8 cellular contexts compared by ENCODE assay signal in genomic region chr5:151239237-151239861, GRCh38. TPM values are rescaled to one million over a fixed set of nuclear protein-coding genes. Genes with fewer than 3 reads are reported as not detected.
DNase-seq lines count a peak whose midpoint lies in the region; ATAC-seq, FAIRE-seq and TF ChIP-seq lines count a peak whose summit lies in the region.

No MANE protein-coding gene starts in this region.

- intact Hi-C loops in pancreas (cut with DNase I), result no loop called here

- no peak overlapping the region for H3K4me3 ChIP-seq in pancreas

- no peaks in the 10 kb centered on the region for H3K36me3 ChIP-seq in pancreas

- peak; percentile 66 for ATAC-seq in foreskin keratinocyte
- peak; percentile 50 to 88 (median 74) for ATAC-seq in pancreas
- no peak for ATAC-seq in HG03139 (IDR thresholded peaks at IDR 0.05; ENCODE audit: unreplicated experiment)

- H3K27me3 ChIP-seq in foreskin keratinocyte, result peaks cover 8% of the 10 kb centered on the region
- no peaks in the 10 kb centered on the region for H3K27me3 ChIP-seq in pancreas

- 17 to 20% methylated on average over 17 of the region's 17 CpGs for WGBS in pancreas, 2 donors

- peak; percentile 3 for DNase-seq in NCI-H2107 treated with DMSO at 0.1 percent for 48 hours (lab: John Stamatoyannopoulos, UW; ENCODE audit: unreplicated experiment)
- no peak for DNase-seq in NCI-H2107 (lab: John Stamatoyannopoulos, UW)
- peak; percentile 72 for DNase-seq in H54 (ENCODE audit: insufficient read length, low spot score)
- peak; percentile 61 for DNase-seq in NCI-H2227 (lab: John Stamatoyannopoulos, UW; ENCODE audit: unreplicated experiment)
- DNase-seq in activated T-cell treated with anti-CD3 and anti-CD28 coated beads for 48 hours (ENCODE audit: low read depth), result peak; percentile 57
- DNase-seq in foreskin keratinocyte, result peak in 1 of 2 donors; percentile 32
- peak; percentile 36 to 89 (median 80) for DNase-seq in pancreas

- no peak for TF ChIP-seq POLR2A in H54 (IDR thresholded peaks at IDR 0.05; ENCODE audit: low read depth, low read length)

- H3K9me3 ChIP-seq in pancreas, result no peaks in the 10 kb centered on the region

- no peak for FAIRE-seq in H54 (lab: Jason Lieb, UNC)
- peak; percentile 26 for FAIRE-seq in pancreas (lab: Jason Lieb, UNC)

- H3K4me1 ChIP-seq in foreskin keratinocyte (no peaks in the 10 kb centered on the region), pancreas (peaks cover 4 to 9% (median 5%) of the 10 kb centered on the region in 3 donors)

- no peak overlapping the region for H3K27ac ChIP-seq in foreskin keratinocyte
- no peak overlapping the region for H3K27ac ChIP-seq in pancreas

- peak; percentile 81 for TF ChIP-seq CTCF in foreskin keratinocyte (conservative IDR thresholded peaks at IDR 0.05)
- TF ChIP-seq CTCF in pancreas (IDR thresholded peaks at IDR 0.05), result peak; percentile 36 to 91 (median 74)

RNA-seq across cellular contexts. Expression of gene GM2A, which starts 13.6 kb away (rescaled TPM):
- total RNA-seq in foreskin keratinocyte, result 71.5 and 97.6 TPM in 2 replicates
- 42.1 and 69.5 TPM in 2 replicates for polyA plus RNA-seq in foreskin keratinocyte
- 10 to 100 TPM in 4 of 6 donors, 1 to 10 TPM in 2; 7.8 to 25.0 (median 13.1) TPM for total RNA-seq in pancreas
- 1 to 10 TPM; 6.4 to 7.9 TPM for polyA plus RNA-seq in pancreas

RNA-seq across cellular contexts. Expression of gene CCDC69, which starts 15.5 kb away (rescaled TPM):
- total RNA-seq in foreskin keratinocyte, result 4.3 and 6.1 TPM in 2 replicates
- polyA plus RNA-seq in foreskin keratinocyte, result 3.5 and 4.2 TPM in 2 replicates
- 10 to 100 TPM; 18.1 to 23.1 (median 20.4) TPM for total RNA-seq in pancreas
- 10 to 100 TPM in 1 of 2 donors, 1 to 10 TPM in 1; 8.1 to 29.4 TPM for polyA plus RNA-seq in pancreas
